In the genomic region with DNA sequence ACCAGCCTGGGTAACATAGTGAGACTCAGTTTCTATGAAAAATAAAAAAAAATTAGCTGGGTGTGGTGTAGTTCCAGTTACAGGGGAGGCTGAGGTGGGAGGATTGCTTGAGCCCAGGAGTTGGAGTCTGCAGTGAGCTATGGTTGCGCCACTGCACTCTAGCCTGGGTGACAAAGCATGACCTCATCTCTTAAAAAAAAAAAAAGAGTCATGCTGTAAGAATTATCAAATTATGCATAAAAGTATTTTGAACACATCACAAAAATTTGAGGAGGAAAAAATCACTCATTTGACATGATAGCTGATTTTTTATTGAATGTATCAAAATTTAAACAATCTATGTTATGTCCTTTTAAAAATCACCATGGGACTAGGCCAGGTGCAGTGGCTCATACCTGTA, we compare ENCODE assay signal across 26 cellular contexts.
"Had no signal": no experiment of that assay in that cellular context is flagged by ENCODE, and none has a peak within 500 bp of the region (broad histone marks: within the 10 kb centered on the region; RNA-seq: fewer than 3 reads in every experiment).

No MANE protein-coding gene starts in this region.

- H3K4me3 ChIP-seq: gastroesophageal sphincter, spleen, testis, transverse colon had no signal

- DNase-seq: activated CD4-positive, alpha-beta memory T cell treated with anti-CD3 and anti-CD28 coated beads, Interleukin-2, amount 10 ng/mL, durations not matched to agents 7 days and 5 days; activated CD4-positive, alpha-beta T cell treated with anti-CD3 and anti-CD28 coated beads, Interleukin-2, amount 10 ng/mL, durations not matched to agents 7 days and 5 days; activated CD4-positive, CD25-positive, alpha-beta regulatory T cell treated with anti-CD3 and anti-CD28 coated beads, Interleukin-2, amount 50 U/mL, for 72 hours; activated CD8-positive, alpha-beta memory T cell treated with anti-CD3 and anti-CD28 coated beads, Interleukin-2, amount 50 U/mL, for 48 hours; activated gamma-delta T cell; activated naive CD4-positive, alpha-beta T cell treated with anti-CD3 and anti-CD28 coated beads, Interleukin-2, amount 10 ng/mL, durations not matched to agents 7 days and 5 days; activated naive CD8-positive, alpha-beta T cell treated with anti-CD3 and anti-CD28 coated beads, Interleukin-2, amount 10 ng/mL, durations not matched to agents 7 days and 5 days; activated T-cell treated with anti-CD3 and anti-CD28 coated beads, Interleukin-2, amount 50 U/mL, for 24 hours; amniotic stem cell; central memory CD4-positive, alpha-beta T cell; dermis blood vessel endothelial cell; effector CD4-positive, alpha-beta T cell; head of caudate nucleus; hippocampal formation; kidney; left colon; mammary epithelial cell; posterior cingulate gyrus; right cardiac atrium; spleen; stimulated activated CD4-positive, alpha-beta T cell treated with anti-CD3 and anti-CD28 coated beads, Interleukin-2, amount 100 ng/mL, for 48 hours; stimulated activated naive CD8-positive, alpha-beta T cell treated with anti-CD3 and anti-CD28 coated beads, Interleukin-15, Interleukin-2, amounts not matched to agents 100 U/mL and 50 U/mL, for 24 hours; T1000; testis; transverse colon had no signal
